27 cellular contexts compared by ENCODE assay signal in genomic region chr16:53717577-53717976, GRCh38.
"Had no signal": no experiment of that assay in that cellular context is flagged by ENCODE, and none has a peak within 500 bp of the region (broad histone marks: within the 10 kb centered on the region; RNA-seq: fewer than 3 reads in every experiment).

No MANE protein-coding gene starts in this region.

- ATAC-seq: activated CD4-positive, alpha-beta T cell treated with anti-CD3 and anti-CD28 coated beads for 36 hours; activated naive CD4-positive, alpha-beta T cell treated with anti-CD3 and anti-CD28 coated beads, Interleukin-2, amount 50 U/mL, for 72 hours; activated T-cell treated with anti-CD3 and anti-CD28 coated beads, Interleukin-2, amount 50 U/mL, for 72 hours; esophagus mucosa had no signal

- H3K4me3 ChIP-seq: coronary artery, dorsolateral prefrontal cortex had no signal

- H3K27me3 ChIP-seq: brain microvascular endothelial cell, dorsolateral prefrontal cortex had no signal

- H3K36me3 ChIP-seq: brain microvascular endothelial cell had no signal

- DNase-seq: activated CD4-positive, alpha-beta memory T cell treated with anti-CD3 and anti-CD28 coated beads, Interleukin-2, amount 10 ng/mL, durations not matched to agents 7 days and 5 days; activated CD4-positive, alpha-beta T cell treated with anti-CD3 and anti-CD28 coated beads for 36 hours; activated CD4-positive, alpha-beta T cell treated with anti-CD3 and anti-CD28 coated beads, Interleukin-2, amount 10 ng/mL, durations not matched to agents 24 days and 14 days; activated CD4-positive, CD25-positive, alpha-beta regulatory T cell; activated CD4-positive, CD25-positive, alpha-beta regulatory T cell treated with anti-CD3 and anti-CD28 coated beads, Interleukin-2, amount 50 U/mL, for 72 hours; activated CD8-positive, alpha-beta memory T cell treated with anti-CD3 and anti-CD28 coated beads, Interleukin-2, amount 50 U/mL, for 48 hours; activated gamma-delta T cell; activated naive CD4-positive, alpha-beta T cell; activated naive CD4-positive, alpha-beta T cell treated with anti-CD3 and anti-CD28 coated beads, Interleukin-2, amount 10 ng/mL, durations not matched to agents 7 days and 5 days; activated naive CD8-positive, alpha-beta T cell treated with anti-CD3 and anti-CD28 coated beads, Interleukin-2, amount 10 ng/mL, durations not matched to agents 7 days and 5 days; activated T-cell treated with anti-CD3 and anti-CD28 coated beads for 4 hours; activated T-cell treated with anti-CD3 and anti-CD28 coated beads, Interleukin-2, amount 50 U/mL, for 24 hours; activated T-cell treated with anti-CD3 and anti-CD28 coated beads, Interleukin-2, amount 50 U/mL, for 72 hours; amniotic stem cell; anterior cingulate cortex; brain microvascular endothelial cell; dorsolateral prefrontal cortex; effector memory CD4-positive, alpha-beta T cell; endodermal cell; foreskin fibroblast; head of caudate nucleus; T-helper 2 cell had no signal

- H3K27ac ChIP-seq: brain microvascular endothelial cell, coronary artery, dorsolateral prefrontal cortex had no signal

- FAIRE-seq: astrocyte, bronchial epithelial cell had no signal
